In genomic region chr18:49974079-49974478, GRCh38 we compare ENCODE assay signal across 1 cellular context.
TF ChIP-seq lines count a peak whose summit lies in the region.

No MANE protein-coding gene starts in this region.

TF ChIP-seq in H1, 55 proteins besides CTCF, POLR2A, EP300 and RAD21 (continued from another document):
- no peak for TF ChIP-seq CTBP2 (IDR thresholded peaks at IDR 0.05; ENCODE audit: borderline replicate concordance, insufficient read depth, insufficient read length, low read length)
- no peak for TF ChIP-seq SUZ12 (IDR thresholded peaks at IDR 0.05; ENCODE audit: low read length)
- TF ChIP-seq TEAD4 (IDR thresholded peaks at IDR 0.05; ENCODE audit: low read depth, low read length) = no peak
- no peak for TF ChIP-seq NANOG (IDR thresholded peaks at IDR 0.05; ENCODE audit: insufficient read depth, low read depth, low read length, poor library complexity, severe bottlenecking)
- TF ChIP-seq E2F6 (IDR thresholded peaks at IDR 0.05) = no peak
- TF ChIP-seq CBX8 (IDR thresholded peaks at IDR 0.05; ENCODE audit: borderline replicate concordance, low read depth, low read length) = no peak
- no peak for TF ChIP-seq ATF3 (IDR thresholded peaks at IDR 0.05; ENCODE audit: insufficient read depth, low read depth, low read length)
- TF ChIP-seq SIN3A (conservative IDR thresholded peaks at IDR 0.05 in 1 of 2, IDR thresholded peaks at IDR 0.05 in 1 of 2; ENCODE audit: low read depth in 1 of 2, low read length in 2 of 2) = no peak
